ENCODE assay signal across 8 cellular contexts in genomic region chr7:119270045-119270464, GRCh38.
DNase-seq lines count a peak whose midpoint lies in the region; ATAC-seq and TF ChIP-seq lines count a peak whose summit lies in the region.

No MANE protein-coding gene starts in this region.

- no peaks in the 10 kb centered on the region for H3K36me3 Mint-ChIP-seq in T-helper 17 cell (ENCODE audit: low read depth)

- no peak for TF ChIP-seq POLR2A in ovary (IDR thresholded peaks at IDR 0.05)

- H3K9me3 ChIP-seq in T-helper 17 cell (ENCODE audit: control insufficient read depth, low read length, poor library complexity, severe bottlenecking) (no peaks in the 10 kb centered on the region), ovary (no peaks in the 10 kb centered on the region)

- intact Hi-C loops in ovary (cut with DNase I): no loop called here

- no peak overlapping the region for H3K4me3 ChIP-seq in fibroblast of mammary gland (ENCODE audit: control insufficient read depth, low read depth, low read length)
- H3K4me3 ChIP-seq in ovary: no peak overlapping the region

- no peaks in the 10 kb centered on the region for H3K4me1 ChIP-seq in ovary (ENCODE audit: insufficient read depth)

- H3K36me3 ChIP-seq in ovary: no peaks in the 10 kb centered on the region

- TF ChIP-seq CTCF in fibroblast of mammary gland (conservative IDR thresholded peaks at IDR 0.05; ENCODE audit: control insufficient read depth, insufficient read depth, low read depth, low read length) (peak; percentile 93), ovary (IDR thresholded peaks at IDR 0.05) (peak; percentile 26 to 52 (median 36))

- peak; percentile 85 for DNase-seq in DMS53 treated with DMSO at 0.1 percent for 48 hours (lab: John Stamatoyannopoulos, UW; ENCODE audit: unreplicated experiment)
- DNase-seq in NCI-H1694 treated with DMSO at 0.1 percent for 48 hours (lab: John Stamatoyannopoulos, UW): peak; percentile 67
- no peak for DNase-seq in T-helper 17 cell
- DNase-seq in fibroblast of mammary gland (ENCODE audit: low read depth): peak; percentile 77
- peak; percentile 18 to 57 (median 32) for DNase-seq in ovary
- DNase-seq in activated gamma-delta T cell treated with Interleukin-2 at 50 U/mL for 16 hours: no peak

- H3K27me3 Mint-ChIP-seq in T-helper 17 cell: no peaks in the 10 kb centered on the region

- TF ChIP-seq EP300 in ovary (IDR thresholded peaks at IDR 0.05): no peak

- H3K27me3 ChIP-seq in ovary: no peaks in the 10 kb centered on the region

- 13 to 23% (median 20%) methylated on average over 7 of the region's 7 CpGs for WGBS in ovary, 3 donors

- H3K27ac Mint-ChIP-seq in T-helper 17 cell: no peak overlapping the region

- peak; percentile 98 for ATAC-seq in GM19035 (IDR thresholded peaks at IDR 0.05; ENCODE audit: unreplicated experiment)
- peak; percentile 97 for ATAC-seq in HG03060 (IDR thresholded peaks at IDR 0.05; ENCODE audit: low read depth, unreplicated experiment)
- peak; percentile 54 for ATAC-seq in T-helper 17 cell

- H3K4me3 Mint-ChIP-seq in T-helper 17 cell: no peak overlapping the region

- no peak overlapping the region for H3K27ac ChIP-seq in ovary

- H3K4me1 Mint-ChIP-seq in T-helper 17 cell: no peaks in the 10 kb centered on the region

Comparison
In these comparisons a context has a peak if more than half of its experiments do, and no peak if none do; other contexts are left out.
1. DNase-seq: peak in DMS53 treated with DMSO at 0.1 percent for 48 hours (single experiment), NCI-H1694 treated with DMSO at 0.1 percent for 48 hours (single experiment), fibroblast of mammary gland (single experiment) and ovary (5 of 5); none in T-helper 17 cell (0 of 3) and activated gamma-delta T cell treated with Interleukin-2 at 50 U/mL for 16 hours (single experiment).
2. Peak in every context shown above with its lines, with median percentiles within 50 percentile points of each other: ATAC-seq.